ENCODE assay signal across 13 cellular contexts in genomic region chr14:53875337-53875897, GRCh38.
"Had no signal": no experiment of that assay in that cellular context is flagged by ENCODE, and none has a peak within 500 bp of the region (broad histone marks: within the 10 kb centered on the region; RNA-seq: fewer than 3 reads in every experiment).

No MANE protein-coding gene starts in this region.

- H3K4me1 ChIP-seq: testis had no signal

- H3K36me3 ChIP-seq: esophagus squamous epithelium, upper lobe of right lung had no signal

- ATAC-seq: left colon, upper lobe of right lung had no signal

- H3K4me3 ChIP-seq: esophagus squamous epithelium, testis, upper lobe of right lung had no signal

- H3K27ac ChIP-seq: testis, upper lobe of right lung had no signal

- H3K9me3 ChIP-seq: esophagus squamous epithelium, testis, upper lobe of right lung had no signal

- H3K27me3 ChIP-seq: esophagus squamous epithelium, testis, upper lobe of right lung had no signal

- DNase-seq: activated B cell treated with CpG ODN at 0.5 μM for 24 hours; activated CD4-positive, alpha-beta T cell treated with anti-CD3 and anti-CD28 coated beads, Interleukin-2, amount 10 ng/mL, durations not matched to agents 7 days and 5 days; activated CD8-positive, alpha-beta memory T cell treated with anti-CD3 and anti-CD28 coated beads for 24 hours; activated naive CD4-positive, alpha-beta T cell; activated T-cell treated with anti-CD3 and anti-CD28 coated beads for 4 hours; esophagus squamous epithelium; left colon; midbrain; SW 1271; testis; upper lobe of right lung had no signal

- FAIRE-seq: frontal cortex, islet of Langerhans had no signal
